30 cellular contexts compared by ENCODE assay signal in genomic region chr5:3729631-3730030, GRCh38.
"Had no signal": no experiment of that assay in that cellular context is flagged by ENCODE, and none has a peak within 500 bp of the region (broad histone marks: within the 10 kb centered on the region; RNA-seq: fewer than 3 reads in every experiment).

No MANE protein-coding gene starts in this region.

- DNase-seq: Karpas-422, MM.1S, MV-4-11, NCI-H1092, NCI-H1105, NCI-H1417 treated with DMSO at 0.1 percent for 48 hours, NCI-H1436 treated with DMSO at 0.1 percent for 48 hours, NCI-H1694 treated with DMSO at 0.1 percent for 48 hours, NCI-H187 treated with DMSO at 0.1 percent for 48 hours, NCI-H2029, NCI-H2081, NCI-H2171 treated with DMSO at 0.1 percent for 48 hours, NCI-H226, NCI-H446 treated with DMSO at 0.1 percent for 48 hours, NCI-H510A, NCI-H524, NCI-H526, NCI-H69, NCI-H748 treated with DMSO at 0.1 percent for 48 hours, NCI-H82, OCI-M1, PC-3, Peyer's patch, Right ventricle myocardium superior, RPMI8226, SHP77 treated with DMSO at 0.1 percent for 48 hours, SK-N-SH, SW 1271, T-helper 1 cell had no signal

- H3K36me3 ChIP-seq: Peyer's patch, SJSA1 had no signal

- H3K9me3 ChIP-seq: Peyer's patch, SK-N-SH had no signal

- H3K4me3 ChIP-seq: Peyer's patch, SJSA1 had no signal

- ATAC-seq: PC-3 had no signal

- H3K4me1 ChIP-seq: Peyer's patch, SJSA1 had no signal

- H3K27me3 ChIP-seq: Peyer's patch, SJSA1 had no signal

- H3K27ac ChIP-seq: Peyer's patch, SJSA1 had no signal

- H3K9ac ChIP-seq: SK-N-SH had no signal

- H3K4me2 ChIP-seq: SK-N-SH had no signal

- H3K9me2 ChIP-seq: SK-N-SH had no signal
